8 cellular contexts compared by ENCODE assay signal in the genomic region with DNA sequence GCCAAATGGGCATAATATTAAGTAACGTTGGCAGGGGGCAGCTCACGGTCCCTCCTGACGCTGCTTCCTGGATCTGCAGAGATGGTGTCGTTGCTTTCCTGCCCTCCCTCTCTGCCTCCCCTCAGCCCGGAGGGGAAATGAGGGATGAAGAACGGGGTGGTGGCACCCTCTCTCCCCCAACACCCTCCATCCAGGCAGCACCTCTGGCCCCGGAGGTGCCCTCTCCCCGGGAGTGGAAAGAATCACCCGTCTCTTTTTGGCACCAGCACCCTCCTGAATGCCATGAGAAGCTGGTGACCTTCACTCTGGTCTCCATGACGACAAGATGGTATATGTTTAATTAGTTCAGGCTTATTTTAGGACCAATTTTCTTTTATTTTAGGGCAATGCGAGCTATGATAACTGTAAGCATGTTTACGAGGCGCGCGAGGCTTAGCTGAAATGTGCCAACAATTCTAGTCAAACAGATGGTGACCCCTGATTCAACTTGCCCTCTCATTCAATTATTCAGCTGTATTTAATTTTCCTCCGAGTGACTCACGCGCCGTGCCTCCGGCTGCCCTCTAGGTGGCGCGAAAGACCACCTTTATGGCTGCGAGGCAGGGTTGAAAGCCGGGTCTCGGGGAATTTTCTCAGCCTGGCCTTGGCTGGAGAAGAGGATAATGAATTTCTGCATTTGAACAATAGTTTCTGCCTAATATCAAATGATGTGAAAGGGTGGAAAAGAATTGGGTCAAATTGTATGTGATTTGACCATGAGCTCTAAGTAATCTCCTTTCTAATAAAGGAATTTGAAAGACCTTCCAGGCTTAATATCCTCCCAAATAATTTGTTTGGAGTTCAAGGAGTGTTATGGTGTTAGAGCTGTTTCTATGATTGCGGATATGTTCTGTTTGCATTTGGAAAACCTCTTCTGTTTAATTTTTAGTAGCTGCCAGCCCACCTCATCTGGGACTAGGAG.
DNase-seq lines count a peak whose midpoint lies in the region; ATAC-seq and TF ChIP-seq lines count a peak whose summit lies in the region.

No MANE protein-coding gene starts in this region.

- H3K27ac Mint-ChIP-seq in chondrocyte (ENCODE audit: unreplicated experiment) = no peak overlapping the region

- no peaks in the 10 kb centered on the region for H3K9me3 Mint-ChIP-seq in chondrocyte (ENCODE audit: low read depth)

- no peak overlapping the region for H3K27ac ChIP-seq in 22Rv1
- peak overlapping the region; percentile 28 for H3K27ac ChIP-seq in WERI-Rb-1

- H3K4me3 ChIP-seq in WERI-Rb-1 (ENCODE audit: low read depth, low read length) = no peak overlapping the region

- no peak overlapping the region for H3K4me3 Mint-ChIP-seq in chondrocyte (ENCODE audit: unreplicated experiment)

- no peaks in the 10 kb centered on the region for H3K9me3 ChIP-seq in WERI-Rb-1 (ENCODE audit: severe bottlenecking)

- peaks cover 3% of the 10 kb centered on the region for H3K4me1 Mint-ChIP-seq in chondrocyte (ENCODE audit: low read depth)

- no peaks in the 10 kb centered on the region for H3K27me3 ChIP-seq in WERI-Rb-1 (ENCODE audit: insufficient read depth, low read depth, severe bottlenecking)

- H3K36me3 ChIP-seq in WERI-Rb-1 = no peaks in the 10 kb centered on the region

- no peaks in the 10 kb centered on the region for H3K36me3 Mint-ChIP-seq in chondrocyte (ENCODE audit: low read depth)

- peak; percentile 87 for TF ChIP-seq CTCF in 22Rv1 (IDR thresholded peaks at IDR 0.05)
- peak; percentile 76 for TF ChIP-seq CTCF in GM12872 (IDR thresholded peaks at IDR 0.05; ENCODE audit: insufficient read depth, low read depth, low read length)
- TF ChIP-seq CTCF in WERI-Rb-1 (IDR thresholded peaks at IDR 0.05; ENCODE audit: low read depth, low read length) = peak; percentile 74
- TF ChIP-seq CTCF in chondrocyte (IDR thresholded peaks at IDR 0.05) = peak; percentile 97

- ATAC-seq in GM18511 (IDR thresholded peaks at IDR 0.05; ENCODE audit: unreplicated experiment) = no peak

- DNase-seq in NCI-H2171 (lab: John Stamatoyannopoulos, UW) (peak; percentile 86), WERI-Rb-1 (peak; percentile 76), chondrocyte (ENCODE audit: low spot score) (no peak), kidney glomerular epithelial cell (lab: John Stamatoyannopoulos, UW) (peak; percentile 51)
- DNase-seq in stimulated activated CD4-positive, alpha-beta T cell treated with anti-CD3 and anti-CD28 coated beads, Interleukin-2, amount 100 ng/mL, for 24 hours = peak; percentile 60 to 71

- H3K27me3 Mint-ChIP-seq in chondrocyte (ENCODE audit: low read depth) = peaks cover 34% of the 10 kb centered on the region
